In genomic region chr5:178465861-178466288, GRCh38 we compare ENCODE assay signal across 23 cellular contexts.
"Had no signal": no experiment of that assay in that cellular context is flagged by ENCODE, and none has a peak within 500 bp of the region (broad histone marks: within the 10 kb centered on the region; RNA-seq: fewer than 3 reads in every experiment).

No MANE protein-coding gene starts in this region.

- H3K27me3 Mint-ChIP-seq: activated CD4-positive, alpha-beta T cell treated with anti-CD3 and anti-CD28 coated beads, Interleukin-2, amount 10 ng/mL, durations not matched to agents 7 days and 5 days; activated CD8-positive, alpha-beta T cell treated with anti-CD3 and anti-CD28 coated beads for 36 hours; stimulated activated naive CD8-positive, alpha-beta T cell treated with anti-CD3 and anti-CD28 coated beads, Interleukin-15, Interleukin-2, amounts not matched to agents 100 ng/mL and 50 ng/mL, for 24 hours had no signal

- H3K4me3 Mint-ChIP-seq: activated CD4-positive, alpha-beta T cell treated with anti-CD3 and anti-CD28 coated beads, Interleukin-2, amount 10 ng/mL, durations not matched to agents 7 days and 5 days; activated CD8-positive, alpha-beta T cell treated with anti-CD3 and anti-CD28 coated beads for 36 hours; activated naive CD4-positive, alpha-beta T cell treated with anti-CD3 and anti-CD28 coated beads, Interleukin-2, amount 10 ng/mL, durations not matched to agents 7 days and 5 days; activated naive CD8-positive, alpha-beta T cell treated with anti-CD3 and anti-CD28 coated beads, Interleukin-2, amount 50 U/mL, for 24 hours; activated T-cell treated with anti-CD3 and anti-CD28 coated beads, Interleukin-2, amount 50 U/mL, for 4 hours; brain; natural killer cell treated with Interleukin-12 subunit alpha and Interleukin-12 subunit beta and Interleukin-15 and Interleukin-18, amount 100 ng/mL, for 72 hours; stimulated activated naive CD8-positive, alpha-beta T cell treated with anti-CD3 and anti-CD28 coated beads, Interleukin-15, Interleukin-2, amounts not matched to agents 100 ng/mL and 50 ng/mL, for 24 hours had no signal

- DNase-seq: activated CD4-positive, alpha-beta T cell treated with anti-CD3 and anti-CD28 coated beads, Interleukin-2, amount 10 ng/mL, durations not matched to agents 7 days and 5 days; activated CD8-positive, alpha-beta T cell treated with anti-CD3 and anti-CD28 coated beads for 36 hours; activated naive CD4-positive, alpha-beta T cell treated with anti-CD3 and anti-CD28 coated beads, Interleukin-2, amount 10 ng/mL, durations not matched to agents 7 days and 5 days; activated naive CD8-positive, alpha-beta T cell treated with anti-CD3 and anti-CD28 coated beads, Interleukin-2, amount 50 U/mL, for 24 hours; activated T-cell treated with anti-CD3 and anti-CD28 coated beads, Interleukin-2, amount 50 U/mL, for 4 hours; central memory CD4-positive, alpha-beta T cell; dorsolateral prefrontal cortex; esophagus squamous epithelium; gastrocnemius medialis; hypothalamus; nucleus accumbens; right lobe of liver; stimulated activated CD4-positive, alpha-beta T cell treated with anti-CD3 and anti-CD28 coated beads, Interleukin-1b, Interleukin-23, amount 100 ng/mL, for 48 hours; substantia nigra; T-helper 2 cell had no signal

- H3K9me3 ChIP-seq: esophagus squamous epithelium, gastrocnemius medialis, right lobe of liver, tibial nerve had no signal

- H3K27me3 ChIP-seq: dorsolateral prefrontal cortex, gastrocnemius medialis, right lobe of liver, tibial nerve had no signal

- H3K4me3 ChIP-seq: dorsolateral prefrontal cortex, esophagus squamous epithelium, gastrocnemius medialis, right lobe of liver, SK-N-MC, skin epidermis, tibial nerve had no signal

- H3K4me1 ChIP-seq: right lobe of liver had no signal

- H3K36me3 ChIP-seq: esophagus squamous epithelium, gastrocnemius medialis, right lobe of liver, tibial nerve had no signal

- H3K36me3 Mint-ChIP-seq: activated naive CD4-positive, alpha-beta T cell treated with anti-CD3 and anti-CD28 coated beads, Interleukin-2, amount 10 ng/mL, durations not matched to agents 7 days and 5 days; brain; natural killer cell treated with Interleukin-12 subunit alpha and Interleukin-12 subunit beta and Interleukin-15 and Interleukin-18, amount 100 ng/mL, for 72 hours had no signal

- H3K9me3 Mint-ChIP-seq: activated CD4-positive, alpha-beta T cell treated with anti-CD3 and anti-CD28 coated beads, Interleukin-2, amount 10 ng/mL, durations not matched to agents 7 days and 5 days; activated CD8-positive, alpha-beta T cell treated with anti-CD3 and anti-CD28 coated beads for 36 hours; activated naive CD4-positive, alpha-beta T cell treated with anti-CD3 and anti-CD28 coated beads, Interleukin-2, amount 10 ng/mL, durations not matched to agents 7 days and 5 days; activated naive CD8-positive, alpha-beta T cell treated with anti-CD3 and anti-CD28 coated beads, Interleukin-2, amount 50 U/mL, for 24 hours; activated T-cell treated with anti-CD3 and anti-CD28 coated beads, Interleukin-2, amount 50 U/mL, for 4 hours; activated T-helper 2 cell treated with anti-CD3 and anti-CD28 coated beads, Interferon-gamma antibody, Interleukin-2, Interleukin-4, amounts not matched to agents 10 μg/mL and 5 μg/mL and 100 μg/mL, durations not matched to agents 14 hours and 24 hours and 36 hours; natural killer cell treated with Interleukin-12 subunit alpha and Interleukin-12 subunit beta and Interleukin-15 and Interleukin-18, amount 100 ng/mL, for 72 hours; stimulated activated naive CD8-positive, alpha-beta T cell treated with anti-CD3 and anti-CD28 coated beads, Interleukin-15, Interleukin-2, amounts not matched to agents 100 ng/mL and 50 ng/mL, for 24 hours had no signal

- H3K4me1 Mint-ChIP-seq: activated CD4-positive, alpha-beta T cell treated with anti-CD3 and anti-CD28 coated beads, Interleukin-2, amount 10 ng/mL, durations not matched to agents 7 days and 5 days; activated naive CD4-positive, alpha-beta T cell treated with anti-CD3 and anti-CD28 coated beads, Interleukin-2, amount 10 ng/mL, durations not matched to agents 7 days and 5 days; activated naive CD8-positive, alpha-beta T cell treated with anti-CD3 and anti-CD28 coated beads, Interleukin-2, amount 50 U/mL, for 24 hours had no signal

- H3K27ac Mint-ChIP-seq: activated CD4-positive, alpha-beta T cell treated with anti-CD3 and anti-CD28 coated beads, Interleukin-2, amount 10 ng/mL, durations not matched to agents 7 days and 5 days; activated CD8-positive, alpha-beta T cell treated with anti-CD3 and anti-CD28 coated beads for 36 hours; activated naive CD4-positive, alpha-beta T cell treated with anti-CD3 and anti-CD28 coated beads, Interleukin-2, amount 10 ng/mL, durations not matched to agents 7 days and 5 days; activated naive CD8-positive, alpha-beta T cell treated with anti-CD3 and anti-CD28 coated beads, Interleukin-2, amount 50 U/mL, for 24 hours; activated T-helper 2 cell treated with anti-CD3 and anti-CD28 coated beads, Interferon-gamma antibody, Interleukin-2, Interleukin-4, amounts not matched to agents 10 μg/mL and 5 μg/mL and 100 μg/mL, durations not matched to agents 14 hours and 24 hours and 36 hours; natural killer cell treated with Interleukin-12 subunit alpha and Interleukin-12 subunit beta and Interleukin-15 and Interleukin-18, amount 100 ng/mL, for 72 hours; stimulated activated naive CD8-positive, alpha-beta T cell treated with anti-CD3 and anti-CD28 coated beads, Interleukin-15, Interleukin-2, amounts not matched to agents 100 ng/mL and 50 ng/mL, for 24 hours had no signal

- H3K27ac ChIP-seq: dorsolateral prefrontal cortex, esophagus squamous epithelium, gastrocnemius medialis, right lobe of liver, SK-N-MC had no signal

- ATAC-seq: activated CD4-positive, CD25-positive, alpha-beta regulatory T cell treated with anti-CD3 and anti-CD28 coated beads, Interleukin-2, amount 50 U/mL, for 24 hours; activated CD8-positive, alpha-beta T cell treated with anti-CD3 and anti-CD28 coated beads for 36 hours; activated naive CD8-positive, alpha-beta T cell treated with anti-CD3 and anti-CD28 coated beads, Interleukin-2, amount 50 U/mL, for 24 hours; activated T-cell treated with anti-CD3 and anti-CD28 coated beads, Interleukin-2, amount 50 U/mL, for 4 hours; gastrocnemius medialis; natural killer cell treated with Interleukin-12 subunit alpha and Interleukin-12 subunit beta and Interleukin-15 and Interleukin-18, amount 100 ng/mL, for 72 hours; right lobe of liver had no signal
